Comparison of ENCODE assay signal across 3 cellular contexts in genomic region chr6:158125271-158125670, GRCh38.
"Had no signal": no experiment of that assay in that cellular context is flagged by ENCODE, and none has a peak within 500 bp of the region (broad histone marks: within the 10 kb centered on the region; RNA-seq: fewer than 3 reads in every experiment).

No MANE protein-coding gene starts in this region.

- H3K4me3 ChIP-seq: GM12878 had no signal

- ATAC-seq: GM12878 had no signal

- DNase-seq: GDM1, GF-D8 had no signal
